In genomic region chr19:57849666-57850473, GRCh38 we compare ENCODE assay signal across 8 cellular contexts. TPM values are rescaled to one million over a fixed set of nuclear protein-coding genes. Genes with fewer than 3 reads are reported as not detected.
DNase-seq lines count a peak whose midpoint lies in the region; ATAC-seq and TF ChIP-seq lines count a peak whose summit lies in the region.
"Not testable (repeated sequence)": the region's sequence is repeated elsewhere in the genome, so short reads cannot be mapped to it uniquely, and the experiment has no call there.

TSS of gene ZNF587 (plus strand) at chr19:57849859. CDS start at chr19:57850039, 180 bp downstream.

- H3K4me3 Mint-ChIP-seq in activated T-cell treated with anti-CD3 and anti-CD28 coated beads, Interleukin-2, amount 50 U/mL, for 24 hours = peak within 1 kb of the TSS; percentile 89

- H4K8ac ChIP-seq in IMR-90 (ENCODE audit: low read depth in 2 of 2, low read length in 2 of 2) = peak within 1 kb of the TSS; percentile 22 to 54; a peak in 2 of 4 replicates

- H3K4me1 Mint-ChIP-seq in activated T-cell treated with anti-CD3 and anti-CD28 coated beads, Interleukin-2, amount 50 U/mL, for 24 hours (ENCODE audit: low read depth) = peaks cover 33% of the 10 kb centered on the region

- peak within 1 kb of the TSS; percentile 86 for H3K4ac ChIP-seq in IMR-90 (ENCODE audit: low read depth, low read length)

- H3K4me2 ChIP-seq in IMR-90 (ENCODE audit: low read depth, low read length) = peak within 1 kb of the TSS; percentile 89

- TF ChIP-seq POLR2A in IMR-90 (IDR thresholded peaks at IDR 0.05; ENCODE audit: low read depth, low read length) (peak; percentile 64), esophagus squamous epithelium (IDR thresholded peaks at IDR 0.05) (peak in 1 of 4 donors; percentile 47)

- H3K14ac ChIP-seq in IMR-90 (replicated peaks; ENCODE audit: low read depth, low read length) = peak within 1 kb of the TSS; percentile 81

- peak within 1 kb of the TSS; percentile 80; the same call in 1 of the 2 replicates for H3K56ac ChIP-seq in IMR-90 (ENCODE audit: extremely low read depth, insufficient read depth, low read length)

- H4K5ac ChIP-seq in IMR-90 (ENCODE audit: low read depth, low read length) = peak within 1 kb of the TSS; percentile 6; the same call in 1 of the 2 replicates

- peak; percentile 97 for ATAC-seq in GM21528 (IDR thresholded peaks at IDR 0.05; ENCODE audit: low FRiP score, unreplicated experiment)
- peak; percentile 97 for ATAC-seq in IMR-90 (ENCODE audit: low read depth)

- POLR2A ChIA-PET in IMR-90 (lab: Charles Lee; ENCODE audit: unreplicated experiment) = interaction anchor here (0.6 kb wide), 1 partner anchor 56 kb away, joined by 3 read pairs; no protein-coding TSS in a partner anchor

- H3K18ac ChIP-seq in IMR-90 (ENCODE audit: low read depth, low read length) = not testable (repeated sequence)

- H2AK5ac ChIP-seq in IMR-90 (ENCODE audit: low read depth, low read length) = peak within 1 kb of the TSS; percentile 41

- H3K9me3 Mint-ChIP-seq in activated T-cell treated with anti-CD3 and anti-CD28 coated beads, Interleukin-2, amount 50 U/mL, for 24 hours = not testable (repeated sequence)

- not testable (repeated sequence) for H3K9me3 ChIP-seq in IMR-90 (ENCODE audit: control insufficient read depth, insufficient read depth, low read length); esophagus squamous epithelium; muscle layer of duodenum (ENCODE audit: control insufficient read depth in 1 of 2, low read length in 2 of 2)

- not testable (repeated sequence) for H2BK120ac ChIP-seq in IMR-90 (ENCODE audit: low read depth, low read length)

- H3K4me3 ChIP-seq in IMR-90 (ENCODE audit: insufficient read depth, low read depth, low read length) (peak within 1 kb of the TSS; percentile 79), esophagus squamous epithelium (peak within 1 kb of the TSS; percentile 70 to 82 (median 74)), muscle layer of duodenum (ENCODE audit: low read depth in 1 of 2, low read length in 2 of 2) (peak within 1 kb of the TSS; percentile 76 to 78)

- peak within 1 kb of the TSS; percentile 92 for H3K27ac Mint-ChIP-seq in activated T-cell treated with anti-CD3 and anti-CD28 coated beads, Interleukin-2, amount 50 U/mL, for 24 hours

- H4K20me1 ChIP-seq in IMR-90 (ENCODE audit: insufficient read depth, low read length) = peaks cover 26% of the 10 kb centered on the region

- H3K79me1 ChIP-seq in IMR-90 (ENCODE audit: low read depth in 1 of 2, low read length in 2 of 2) = peaks cover 18 to 64% of the 10 kb centered on the region in 2 experiments

- peak within 1 kb of the TSS; percentile 36 for H2BK5ac ChIP-seq in IMR-90 (ENCODE audit: low read depth, low read length, poor library complexity, severe bottlenecking)

- H3K27ac ChIP-seq in IMR-90 (ENCODE audit: insufficient read depth, low read length) = peak within 1 kb of the TSS; percentile 64
- peak within 1 kb of the TSS; percentile 81 to 88 (median 84) for H3K27ac ChIP-seq in esophagus squamous epithelium
- H3K27ac ChIP-seq in muscle layer of duodenum (ENCODE audit: low read length) = peak within 1 kb of the TSS; percentile 67

- not testable (repeated sequence) for H2BK15ac ChIP-seq in IMR-90 (ENCODE audit: low read depth, low read length)

- peak within 1 kb of the TSS; percentile 83 for H3K9ac ChIP-seq in IMR-90 (ENCODE audit: low read depth, low read length)

- WGBS in IMR-90 (ENCODE audit: extremely low coverage in 2 of 2, insufficient read length in 1 of 2), 2 experiments = 1% methylated on average over 20 of the region's 42 CpGs; no CpG with 5 or more reads in 1 of the 2 experiments
- 0 to 2% methylated on average over 9 to 19 of the region's 42 CpGs for WGBS in esophagus squamous epithelium, 2 donors

- not testable (repeated sequence) for TF ChIP-seq RAD21 in IMR-90 (IDR thresholded peaks at IDR 0.05; ENCODE audit: low read length)

- not testable (repeated sequence) for H2BK20ac ChIP-seq in IMR-90 (ENCODE audit: low read depth, low read length)

- H3K4me1 ChIP-seq in IMR-90 (ENCODE audit: control insufficient read depth, insufficient read depth, low read length) = not testable (repeated sequence)
- H3K4me1 ChIP-seq in esophagus squamous epithelium (peaks cover 0 to 18% (median 11%) of the 10 kb centered on the region in 3 donors), muscle layer of duodenum (ENCODE audit: control insufficient read depth in 1 of 2, insufficient read depth in 2 of 2, low read length in 2 of 2) (peaks cover 3 to 17% of the 10 kb centered on the region in 2 donors)

- H2AFZ ChIP-seq in IMR-90 (replicated peaks; ENCODE audit: low read length, poor library complexity) = peak within 1 kb of the TSS; percentile 71

- H3K9me1 ChIP-seq in IMR-90 (ENCODE audit: insufficient read depth, low read length) = not testable (repeated sequence)

- dilution Hi-C loops in IMR-90 (cut with HindIII; ENCODE audit: low sequenced_read_pairs, unreplicated experiment) = not testable (repeated sequence)

- H4K91ac ChIP-seq in IMR-90 (ENCODE audit: insufficient read depth, low read depth, low read length) = peak within 1 kb of the TSS; percentile 56

- in situ Hi-C loops in IMR-90 (cut with MboI; ENCODE audit: low sequenced_read_pairs) = not testable (repeated sequence)

- peaks cover 87% of the 10 kb centered on the region for H3K36me3 Mint-ChIP-seq in activated T-cell treated with anti-CD3 and anti-CD28 coated beads, Interleukin-2, amount 50 U/mL, for 24 hours (ENCODE audit: low read depth)

- peak within 1 kb of the TSS; percentile 86 for H3K23ac ChIP-seq in IMR-90 (ENCODE audit: low read depth, low read length)

- intact Hi-C loops in IMR-90 (cut with micrococcal nuclease); esophagus squamous epithelium (cut with DNase I): not testable (repeated sequence)

- not testable (repeated sequence) for BruUV-seq in IMR-90 (replicated peaks; lab: Mats Ljungman, UMichigan)

- CTCF ChIA-PET in IMR-90 (lab: Yijun Ruan, JAX) = not testable (repeated sequence)

- H3K36me3 ChIP-seq in IMR-90 (ENCODE audit: control insufficient read depth, insufficient read depth, low read length) = peaks cover 18% of the 10 kb centered on the region
- peaks cover 0 to 23% (median 0%) of the 10 kb centered on the region in 3 donors for H3K36me3 ChIP-seq in esophagus squamous epithelium
- H3K36me3 ChIP-seq in muscle layer of duodenum (ENCODE audit: control insufficient read depth in 1 of 2, insufficient read depth in 2 of 2, low read length in 2 of 2) = peaks cover 0 to 31% of the 10 kb centered on the region in 2 donors

- not testable (repeated sequence) for H3K27me3 ChIP-seq in IMR-90 (ENCODE audit: control insufficient read depth, insufficient read depth, low read length); esophagus squamous epithelium; muscle layer of duodenum (ENCODE audit: low read depth, low read length)

- DNase-seq in DMS 273 treated with DMSO at 0.1 percent for 48 hours (lab: John Stamatoyannopoulos, UW) (peak; percentile 70), IMR-90 (peak; percentile 85), esophagus squamous epithelium (lab: John Stamatoyannopoulos, UW) (peak; percentile 7)
- peak; percentile 80 for DNase-seq in activated T-cell treated with anti-CD3 and anti-CD28 coated beads, Interleukin-2, amount 50 U/mL, for 24 hours
- peak; percentile 61 to 63 for DNase-seq in stimulated activated CD8-positive, alpha-beta memory T cell treated with anti-CD3 and anti-CD28 coated beads, Interleukin-7, amount 100 ng/mL, for 1 hour (ENCODE audit: low read depth in 2 of 2)

- H3K27me3 Mint-ChIP-seq in activated T-cell treated with anti-CD3 and anti-CD28 coated beads, Interleukin-2, amount 50 U/mL, for 24 hours = not testable (repeated sequence)

- TF ChIP-seq CTCF in IMR-90 (conservative IDR thresholded peaks at IDR 0.05; ENCODE audit: low read depth, low read length); esophagus squamous epithelium (IDR thresholded peaks at IDR 0.05): not testable (repeated sequence)

- H2AK9ac ChIP-seq in IMR-90 (replicated peaks; ENCODE audit: low read depth, low read length, poor library complexity) = peak within 1 kb of the TSS; percentile 81

TF ChIP-seq in IMR-90, 13 proteins besides CTCF, POLR2A, EP300 and RAD21:
- TF ChIP-seq USF2 (IDR thresholded peaks at IDR 0.05; ENCODE audit: low read depth, low read length) = peak; percentile 39; the same call in 1 of the 2 replicates
- TF ChIP-seq MXI1 (IDR thresholded peaks at IDR 0.05; ENCODE audit: borderline replicate concordance, low read depth, low read length) = peak; percentile 96

TF ChIP-seq in PFSK-1, 5 proteins besides CTCF, POLR2A, EP300 and RAD21:
- peak; percentile 66 for TF ChIP-seq POLR2AphosphoS5 (IDR thresholded peaks at IDR 0.05; ENCODE audit: low read depth, low read length)

RNA-seq across cellular contexts. Expression of gene ZNF587, which starts in this region (rescaled TPM):
- total RNA-seq in IMR-90 (2012; rRNA removed) (32.5 and 43.7 TPM in 2 replicates), esophagus squamous epithelium (10 to 100 TPM; 13.2 to 27.5 (median 16.3) TPM)
- 11.2 and 14.0 TPM in 2 replicates for polyA plus RNA-seq in IMR-90 (2012; rRNA removed)
- 3.0 and 3.8 TPM in 2 replicates for polyA plus RNA-seq in IMR-90 (2012; cell fraction: cytosol; rRNA removed)
- polyA plus RNA-seq in IMR-90 (2012; cell fraction: nucleus; rRNA removed; ENCODE audit: low replicate concordance) = 20.5 and 55.5 TPM in 2 replicates
- polyA plus RNA-seq in PFSK-1 (2012; ENCODE audit: insufficient read length, low read depth) = 3.0 TPM

Comparison
In these comparisons a context has a peak if more than half of its experiments do, and no peak if none do; other contexts are left out.
1. Peak in every context shown above with its lines: DNase-seq, ATAC-seq, H3K4me3 ChIP-seq and H3K27ac ChIP-seq.
2. DNase-seq: peak in every context shown above with its lines; median percentile 85 in IMR-90; 80 in activated T-cell treated with anti-CD3 and anti-CD28 coated beads, Interleukin-2, amount 50 U/mL, for 24 hours; 70 in DMS 273 treated with DMSO at 0.1 percent for 48 hours; 62 in stimulated activated CD8-positive, alpha-beta memory T cell treated with anti-CD3 and anti-CD28 coated beads, Interleukin-7, amount 100 ng/mL, for 1 hour; 7 in esophagus squamous epithelium.